Comparison of ENCODE assay signal across 25 cellular contexts in genomic region chrX:43640481-43640880, GRCh38.
"Had no signal": no experiment of that assay in that cellular context is flagged by ENCODE, and none has a peak within 500 bp of the region (broad histone marks: within the 10 kb centered on the region; RNA-seq: fewer than 3 reads in every experiment).

No MANE protein-coding gene starts in this region.

- H3K4me2 ChIP-seq: neural progenitor cell had no signal

- H3K9me3 ChIP-seq: left lung, neutrophil, right atrium auricular region, spleen, tibial nerve, uterus had no signal

- H3K4me1 ChIP-seq: right atrium auricular region, spleen, uterus had no signal

- H3K27ac ChIP-seq: left lung, neural progenitor cell, neutrophil, right atrium auricular region, skin epidermis, spleen, tibial nerve, uterus had no signal

- DNase-seq: islet precursor cell; kidney glomerular epithelial cell; left cardiac atrium; left lung; mesendoderm; naive B cell; natural killer cell; nephron progenitor cell; occipital lobe; spleen; stimulated activated CD4-positive, alpha-beta T cell treated with anti-CD3 and anti-CD28 coated beads, Interleukin-2, amount 100 ng/mL, for 48 hours; stimulated activated CD4-positive, alpha-beta T cell treated with anti-CD3 and anti-CD28 coated beads, Interleukin-4, amount 100 ng/mL, for 4 hours; stimulated activated CD8-positive, alpha-beta memory T cell treated with anti-CD3 and anti-CD28 coated beads, Interleukin-4, amount 100 ng/mL, for 48 hours; stimulated activated naive CD4-positive, alpha-beta T cell treated with Interleukin-2 at 50 U/mL for 16 hours; stimulated activated naive CD8-positive, alpha-beta T cell treated with anti-CD3 and anti-CD28 coated beads, Interleukin-15, amount 100 ng/mL, for 72 hours; substantia nigra; uterus had no signal

- H3K9ac ChIP-seq: neural progenitor cell had no signal

- ATAC-seq: left cardiac atrium; left lung; natural killer cell; sciatic nerve; stimulated activated memory B cell treated with anti-CD40 and anti-IgM and Interleukin-4, amounts not matched to agents 10 μg/mL and 1 μg/mL and 100 μg/mL, for 72 hours; stimulated activated naive CD8-positive, alpha-beta T cell treated with anti-CD3 and anti-CD28 coated beads, Interleukin-15, amount 100 ng/mL, for 72 hours had no signal

- H3K27me3 ChIP-seq: left lung, neural progenitor cell, neutrophil, right atrium auricular region, spleen, tibial nerve, uterus had no signal

- H3K4me3 ChIP-seq: left lung, lung, neural progenitor cell, right atrium auricular region, skin epidermis, spleen, tibial nerve, uterus had no signal

- H3K36me3 ChIP-seq: left lung, neural progenitor cell, neutrophil, right atrium auricular region, spleen, tibial nerve, uterus had no signal

- H2AFZ ChIP-seq: neural progenitor cell had no signal
